Comparison of ENCODE assay signal across 8 cellular contexts in genomic region chr12:12725956-12726542, GRCh38. TPM values are rescaled to one million over a fixed set of nuclear protein-coding genes. Genes with fewer than 3 reads are reported as not detected.
DNase-seq lines count a peak whose midpoint lies in the region; ATAC-seq and TF ChIP-seq lines count a peak whose summit lies in the region.

No MANE protein-coding gene starts in this region.

- H3K4me1 ChIP-seq in Karpas-422 (ENCODE audit: low read length), result peaks cover 34% of the 10 kb centered on the region

- DNase-seq in CD14-positive monocyte (ENCODE audit: low spot score), result no peak
- no peak for DNase-seq in Karpas-422
- no peak for DNase-seq in coronary artery (ENCODE audit: low spot score)
- no peak for DNase-seq in natural killer cell
- no peak for DNase-seq in amniotic stem cell (lab: John Stamatoyannopoulos, UW)
- no peak for DNase-seq in NCI-H2196 (lab: John Stamatoyannopoulos, UW; ENCODE audit: unreplicated experiment)
- DNase-seq in stimulated activated CD4-positive, alpha-beta T cell treated with anti-CD3 and anti-CD28 coated beads, Interleukin-4, amount 100 ng/mL, for 1 hour, result no peak
- DNase-seq in left lobe of liver (ENCODE audit: low spot score), result no peak

- peak overlapping the region; percentile 90 for H3K9ac ChIP-seq in Karpas-422 (ENCODE audit: low read length)

- H3K4me3 ChIP-seq in Karpas-422 (ENCODE audit: low read length), result peak overlapping the region; percentile 80
- peak overlapping the region; percentile 84 for H3K4me3 ChIP-seq in coronary artery

- H3K4me2 ChIP-seq in Karpas-422 (ENCODE audit: low read depth, low read length, poor library complexity, severe bottlenecking), result peak overlapping the region; percentile 89

- H3K27me3 Mint-ChIP-seq in CD14-positive monocyte (ENCODE audit: low read depth in 3 of 3), result peaks cover 0 to 6% (median 0%) of the 10 kb centered on the region in 3 donors
- no peaks in the 10 kb centered on the region for H3K27me3 Mint-ChIP-seq in natural killer cell (ENCODE audit: low read depth in 2 of 2)

- H3K27ac Mint-ChIP-seq in CD14-positive monocyte, result peak overlapping the region; percentile 94 to 99 (median 98)
- peak overlapping the region; percentile 99 to 100 for H3K27ac Mint-ChIP-seq in natural killer cell

- H3K9me3 ChIP-seq in Karpas-422 (ENCODE audit: low read length), result no peaks in the 10 kb centered on the region

- no peaks in the 10 kb centered on the region for H3K27me3 ChIP-seq in Karpas-422 (ENCODE audit: low read length)

- ATAC-seq in natural killer cell, result no peak
- ATAC-seq in left lobe of liver, result no peak

- H3K4me3 Mint-ChIP-seq in CD14-positive monocyte (peak overlapping the region; percentile 93 to 96), natural killer cell (peak overlapping the region; percentile 100)

- H3K27ac ChIP-seq in Karpas-422 (ENCODE audit: low read length), result peak overlapping the region; percentile 94
- H3K27ac ChIP-seq in coronary artery, result peak overlapping the region; percentile 99 to 100

- peaks cover 45% of the 10 kb centered on the region for H3K4me1 Mint-ChIP-seq in CD14-positive monocyte
- H3K4me1 Mint-ChIP-seq in natural killer cell, result peaks cover 49 to 58% of the 10 kb centered on the region in 2 donors

- no peaks in the 10 kb centered on the region for H3K36me3 ChIP-seq in Karpas-422 (ENCODE audit: insufficient read depth, low read length)

- peaks cover 0 to 1% (median 0%) of the 10 kb centered on the region in 7 donors for H3K9me3 Mint-ChIP-seq in CD14-positive monocyte
- H3K9me3 Mint-ChIP-seq in natural killer cell, result no peaks in the 10 kb centered on the region

- peak overlapping the region; percentile 56 for H2AFZ ChIP-seq in Karpas-422 (ENCODE audit: low read length)

- H3K79me2 ChIP-seq in Karpas-422 (ENCODE audit: low read length), result peaks cover 29% of the 10 kb centered on the region

- H3K9me2 ChIP-seq in Karpas-422 (replicated peaks; ENCODE audit: insufficient read depth, low read length), result no peaks in the 10 kb centered on the region

- no peak for TF ChIP-seq CTCF in CD14-positive monocyte (IDR thresholded peaks at IDR 0.05)
- no peak for TF ChIP-seq CTCF in coronary artery (IDR thresholded peaks at IDR 0.05)
- TF ChIP-seq CTCF in natural killer cell (IDR thresholded peaks at IDR 0.05), result no peak

- no peaks in the 10 kb centered on the region for H4K20me1 ChIP-seq in Karpas-422 (ENCODE audit: insufficient read depth, low read depth, low read length)

- H3K36me3 Mint-ChIP-seq in CD14-positive monocyte (peaks cover 16% of the 10 kb centered on the region in 2 donors), natural killer cell (peaks cover 3% of the 10 kb centered on the region)

- intact Hi-C loops in CD14-positive monocyte (cut with micrococcal nuclease), result loop anchor here (1.0 to 10.0 kb wide), 2 partner anchors 9 to 371 kb away; partner anchors contain the start of genes CDKN1B (in 2 of the 2), BORCS5 (in 1 of the 2) and MANSC1 (in 1 of the 2)
- intact Hi-C loops in natural killer cell (cut with micrococcal nuclease), result loop anchor here (1.0 to 10.0 kb wide), 6 partner anchors 9 to 741 kb away; partner anchors contain the start of genes BORCS5, CDKN1B, CREBL2 and GPR19

RNA-seq across cellular contexts. Expression of gene CDKN1B, which starts 8.9 kb away (rescaled TPM):
- 1 to 10 TPM; 9.2 to 9.5 TPM for polyA plus RNA-seq in CD14-positive monocyte
- total RNA-seq in Karpas-422 (2014; rRNA removed; shearing (Covaris generic); ENCODE audit: low replicate concordance), result 32.8 and 50.9 TPM in 2 replicates
- total RNA-seq in natural killer cell (100 to 1,000 TPM; 119 to 207 (median 130) TPM), left lobe of liver (25.5 TPM)

RNA-seq across cellular contexts. Expression of gene GPR19, which starts 30.1 kb away (rescaled TPM):
- polyA plus RNA-seq in CD14-positive monocyte, result not detected
- 0.22 TPM in 1 of 2 replicates, not detected in the other for total RNA-seq in Karpas-422 (2014; rRNA removed; shearing (Covaris generic); ENCODE audit: low replicate concordance)
- total RNA-seq in natural killer cell, result 1 to 10 TPM in 2 of 3 donors, under 1 TPM in 1; 0.45 to 2.6 (median 2.2) TPM
- 0.18 TPM for total RNA-seq in left lobe of liver

RNA-seq across cellular contexts. Expression of gene APOLD1, which starts 59.4 kb away (rescaled TPM):
- polyA plus RNA-seq in CD14-positive monocyte, result under 1 TPM in 1 of 2 donors, not detected in 1; 0.08 TPM
- total RNA-seq in Karpas-422 (2014; rRNA removed; shearing (Covaris generic); ENCODE audit: low replicate concordance), result 1.4 and 1.5 TPM in 2 replicates
- total RNA-seq in natural killer cell, result 1 to 10 TPM in 2 of 3 donors, under 1 TPM in 1; 0.70 to 1.6 (median 1.6) TPM
- 1.5 TPM for total RNA-seq in left lobe of liver
